ENCODE assay signal across 18 cellular contexts in genomic region chr20:3121955-3122610, GRCh38. TPM values are rescaled to one million over a fixed set of nuclear protein-coding genes. Genes with fewer than 3 reads are reported as not detected.
A peak's percentile ranks its signal among the peaks of the same experiment; 100 is the strongest.
DNase-seq lines count a peak whose midpoint lies in the region; ATAC-seq, FAIRE-seq and TF ChIP-seq lines count a peak whose summit lies in the region.
"Had no signal": no experiment of that assay in that cellular context is flagged by ENCODE, and none has a peak within 500 bp of the region (broad histone marks: within the 10 kb centered on the region; RNA-seq: fewer than 3 reads in every experiment).

No MANE protein-coding gene starts in this region.

- FAIRE-seq in GM12891 (lab: Jason Lieb, UNC), result no peak
- FAIRE-seq in frontal cortex (lab: Jason Lieb, UNC), result no peak
- FAIRE-seq: K562 had no signal

- no peak overlapping the region for H3K4me3 ChIP-seq in neural progenitor cell
- H3K4me3 ChIP-seq: body of pancreas, dorsolateral prefrontal cortex, K562, suprapubic skin had no signal

- no peak overlapping the region for H2AFZ ChIP-seq in neural progenitor cell (replicated peaks)

- peaks cover 4% of the 10 kb centered on the region for H3K9me3 Mint-ChIP-seq in activated CD8-positive, alpha-beta T cell treated with anti-CD3 and anti-CD28 coated beads, Interleukin-2, amount 10 ng/mL, durations not matched to agents 7 days and 5 days (ENCODE audit: insufficient read depth)
- H3K9me3 Mint-ChIP-seq in memory B cell, result peaks cover 6% of the 10 kb centered on the region
- peaks cover 30% of the 10 kb centered on the region for H3K9me3 Mint-ChIP-seq in neural progenitor cell

- peaks cover 2% of the 10 kb centered on the region for H3F3A ChIP-seq in neural progenitor cell (ENCODE audit: low read depth)

- POLR2A ChIA-PET in activated CD8-positive, alpha-beta T cell treated with anti-CD3 and anti-CD28 coated beads, Interleukin-2, amount 10 ng/mL, durations not matched to agents 7 days and 5 days (lab: Charles Lee), result interaction anchor here (0.6 to 1.2 kb wide), 2 partner anchors 35 to 66 kb away, joined by 3 to 5 read pairs; no protein-coding TSS in a partner anchor

- CTCF ChIA-PET in activated CD8-positive, alpha-beta T cell treated with anti-CD3 and anti-CD28 coated beads, Interleukin-2, amount 10 ng/mL, durations not matched to agents 7 days and 5 days (lab: Charles Lee), result interaction anchor here (1.0 to 1.2 kb wide), 3 partner anchors 8 to 68 kb away, joined by 3 read pairs; no protein-coding TSS in a partner anchor

- no peaks in the 10 kb centered on the region for H3K79me2 ChIP-seq in neural progenitor cell (ENCODE audit: low read depth)

- H3K4me2 ChIP-seq in neural progenitor cell, result no peak overlapping the region

- TF ChIP-seq POLR2A in GM12891 (IDR thresholded peaks at IDR 0.05; ENCODE audit: low read depth, low read length), result no peak

- no peaks in the 10 kb centered on the region for H3K9me3 ChIP-seq in neural progenitor cell (ENCODE audit: low read depth)
- H3K9me3 ChIP-seq: body of pancreas, suprapubic skin had no signal

- peak overlapping the region; percentile 95 for H3K27ac Mint-ChIP-seq in activated CD8-positive, alpha-beta T cell treated with anti-CD3 and anti-CD28 coated beads, Interleukin-2, amount 10 ng/mL, durations not matched to agents 7 days and 5 days
- H3K27ac Mint-ChIP-seq in memory B cell (peak overlapping the region; percentile 70), neural progenitor cell (no peak overlapping the region)
- H3K27ac Mint-ChIP-seq: progenitor cell of endocrine pancreas had no signal

- H3K4me3 Mint-ChIP-seq in activated CD8-positive, alpha-beta T cell treated with anti-CD3 and anti-CD28 coated beads, Interleukin-2, amount 10 ng/mL, durations not matched to agents 7 days and 5 days, result peak overlapping the region; percentile 44
- H3K4me3 Mint-ChIP-seq in memory B cell, result no peak overlapping the region
- H3K4me3 Mint-ChIP-seq in neural progenitor cell, result no peak overlapping the region
- H3K4me3 Mint-ChIP-seq: HFFc6 had no signal

- DNase-seq in SIG-M5 treated with dmso at 0.1 percent for 504 hours (lab: John Stamatoyannopoulos, UW; ENCODE audit: unreplicated experiment) (peak; percentile 35), SIG-M5 (lab: John Stamatoyannopoulos, UW) (no peak), GM12891 (ENCODE audit: insufficient read length, low spot score) (no peak), memory B cell (ENCODE audit: low spot score in 2 of 2) (no peak), frontal cortex (ENCODE audit: low spot score in 2 of 2) (no peak), neural progenitor cell (ENCODE audit: low spot score) (no peak), DMS53 (lab: John Stamatoyannopoulos, UW) (no peak)
- no peak for DNase-seq in activated CD8-positive, alpha-beta T cell treated with anti-CD3 and anti-CD28 coated beads, Interleukin-2, amount 10 ng/mL, durations not matched to agents 7 days and 5 days
- DNase-seq: 8988T, body of pancreas, HFFc6, hypothalamus, NCI-H1436 treated with DMSO at 0.1 percent for 48 hours had no signal

- peaks cover 47% of the 10 kb centered on the region for H3K36me3 Mint-ChIP-seq in activated CD8-positive, alpha-beta T cell treated with anti-CD3 and anti-CD28 coated beads, Interleukin-2, amount 10 ng/mL, durations not matched to agents 7 days and 5 days (ENCODE audit: low read depth)
- peaks cover 33% of the 10 kb centered on the region for H3K36me3 Mint-ChIP-seq in memory B cell
- H3K36me3 Mint-ChIP-seq in neural progenitor cell, result peaks cover 31% of the 10 kb centered on the region

- no peaks in the 10 kb centered on the region for H3K4me1 ChIP-seq in neural progenitor cell

- no peaks in the 10 kb centered on the region for H4K20me1 ChIP-seq in neural progenitor cell (ENCODE audit: low read depth)

- H3K4me1 Mint-ChIP-seq in activated CD8-positive, alpha-beta T cell treated with anti-CD3 and anti-CD28 coated beads, Interleukin-2, amount 10 ng/mL, durations not matched to agents 7 days and 5 days (ENCODE audit: low read depth), result peaks cover 34% of the 10 kb centered on the region
- H3K4me1 Mint-ChIP-seq in memory B cell (peaks cover 2% of the 10 kb centered on the region), neural progenitor cell (no peaks in the 10 kb centered on the region)

- H3K27me3 Mint-ChIP-seq in activated CD8-positive, alpha-beta T cell treated with anti-CD3 and anti-CD28 coated beads, Interleukin-2, amount 10 ng/mL, durations not matched to agents 7 days and 5 days (ENCODE audit: low read depth), result no peaks in the 10 kb centered on the region
- H3K27me3 Mint-ChIP-seq in memory B cell (no peaks in the 10 kb centered on the region), neural progenitor cell (ENCODE audit: insufficient read depth, low read depth) (no peaks in the 10 kb centered on the region)
- H3K27me3 Mint-ChIP-seq: progenitor cell of endocrine pancreas had no signal

- peak; percentile 9 for ATAC-seq in activated CD8-positive, alpha-beta T cell treated with anti-CD3 and anti-CD28 coated beads, Interleukin-2, amount 10 ng/mL, durations not matched to agents 7 days and 5 days
- no peak for ATAC-seq in memory B cell (ENCODE audit: low read depth)
- ATAC-seq: body of pancreas, K562 had no signal

- no peak overlapping the region for H3K9ac ChIP-seq in neural progenitor cell

- H3K36me3 ChIP-seq in neural progenitor cell, result peaks cover 3% of the 10 kb centered on the region

- H3K27me3 ChIP-seq in neural progenitor cell, result no peaks in the 10 kb centered on the region
- H3K27me3 ChIP-seq: body of pancreas, dorsolateral prefrontal cortex, suprapubic skin had no signal

- H3K27ac ChIP-seq in neural progenitor cell, result no peak overlapping the region
- H3K27ac ChIP-seq: body of pancreas, suprapubic skin had no signal

- no peak for TF ChIP-seq CTCF in neural progenitor cell (IDR thresholded peaks at IDR 0.05)

TF ChIP-seq in GM12891, 5 proteins besides CTCF, POLR2A, EP300 and RAD21:
- no peak for TF ChIP-seq POU2F2 (IDR thresholded peaks at IDR 0.05; ENCODE audit: low read depth, low read length)
- TF ChIP-seq SPI1 (IDR thresholded peaks at IDR 0.05; ENCODE audit: low read depth, low read length), result peak; percentile 56

RNA-seq across cellular contexts. Expression of gene AVP, which starts 37.6 kb away (rescaled TPM):
- not detected for polyA plus RNA-seq in GM12891 (2012; ENCODE audit: low read depth, missing spikeins)
- not detected for total RNA-seq in activated CD8-positive, alpha-beta T cell treated with anti-CD3 and anti-CD28 coated beads, Interleukin-2, amount 10 ng/mL, durations not matched to agents 7 days and 5 days
- not detected for total RNA-seq in frontal cortex
- total RNA-seq in neural progenitor cell (ENCODE audit: low replicate concordance), result not detected in 2 replicates
- total RNA-seq: body of pancreas, HFFc6, K562, NCI-H460, progenitor cell of endocrine pancreas, suprapubic skin had no signal
- polyA plus RNA-seq: K562 had no signal

RNA-seq across cellular contexts. Expression of gene FASTKD5, which starts 37.6 kb away (rescaled TPM):
- polyA plus RNA-seq in GM12891 (2012; ENCODE audit: low read depth, missing spikeins), result 18.1 TPM
- total RNA-seq in activated CD8-positive, alpha-beta T cell treated with anti-CD3 and anti-CD28 coated beads, Interleukin-2, amount 10 ng/mL, durations not matched to agents 7 days and 5 days, result 10 to 100 TPM; 19.6 to 20.2 TPM
- total RNA-seq in frontal cortex (24.9 TPM), neural progenitor cell (ENCODE audit: low replicate concordance) (13.2 and 17.7 TPM in 2 replicates)

RNA-seq across cellular contexts. Expression of gene UBOX5, which starts 37.6 kb away (rescaled TPM):
- 3.1 TPM for polyA plus RNA-seq in GM12891 (2012; ENCODE audit: low read depth, missing spikeins)
- 1 to 10 TPM; 7.0 to 7.4 TPM for total RNA-seq in activated CD8-positive, alpha-beta T cell treated with anti-CD3 and anti-CD28 coated beads, Interleukin-2, amount 10 ng/mL, durations not matched to agents 7 days and 5 days
- total RNA-seq in frontal cortex (2.0 TPM), neural progenitor cell (ENCODE audit: low replicate concordance) (3.7 and 6.2 TPM in 2 replicates)

RNA-seq across cellular contexts. Expression of gene OXT, which starts 50.7 kb away (rescaled TPM):
- polyA plus RNA-seq in GM12891 (2012; ENCODE audit: low read depth, missing spikeins), result not detected
- total RNA-seq in activated CD8-positive, alpha-beta T cell treated with anti-CD3 and anti-CD28 coated beads, Interleukin-2, amount 10 ng/mL, durations not matched to agents 7 days and 5 days, result not detected
- not detected for total RNA-seq in frontal cortex
- total RNA-seq in neural progenitor cell (ENCODE audit: low replicate concordance), result not detected in 2 replicates
- total RNA-seq: body of pancreas, HFFc6, K562, NCI-H460, progenitor cell of endocrine pancreas had no signal
- polyA plus RNA-seq: K562 had no signal

RNA-seq across cellular contexts. Expression of gene LZTS3, which starts 51.3 kb away (rescaled TPM):
- polyA plus RNA-seq in GM12891 (2012; ENCODE audit: low read depth, missing spikeins), result 0.50 TPM
- under 1 TPM; 0.42 to 0.53 TPM for total RNA-seq in activated CD8-positive, alpha-beta T cell treated with anti-CD3 and anti-CD28 coated beads, Interleukin-2, amount 10 ng/mL, durations not matched to agents 7 days and 5 days
- total RNA-seq in frontal cortex (13.9 TPM), neural progenitor cell (ENCODE audit: low replicate concordance) (3.7 and 12.5 TPM in 2 replicates)
